In the genomic region with DNA sequence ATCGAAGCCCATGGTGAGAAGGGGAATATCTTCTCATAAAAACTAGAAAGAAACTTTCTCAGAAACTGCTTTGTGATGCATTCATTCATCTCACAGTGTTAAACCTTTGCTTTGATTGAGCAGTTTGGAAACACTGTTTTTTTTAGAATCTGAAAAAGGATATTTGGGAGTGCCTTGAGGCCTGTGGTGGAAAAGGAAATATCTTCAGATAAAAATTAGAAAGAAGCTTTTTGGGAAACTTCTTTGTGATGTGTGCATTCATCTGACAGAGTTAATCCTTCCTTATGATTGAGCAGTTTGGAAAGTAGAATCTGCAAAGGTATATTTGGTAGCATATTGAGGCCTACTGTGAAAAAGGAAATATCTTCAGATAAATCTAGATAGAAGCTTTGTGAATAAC, we compare ENCODE assay signal across 4 cellular contexts.
"Had no signal": no experiment of that assay in that cellular context is flagged by ENCODE, and none has a peak within 500 bp of the region (broad histone marks: within the 10 kb centered on the region; RNA-seq: fewer than 3 reads in every experiment).

No MANE protein-coding gene starts in this region.

- H3K4me3 ChIP-seq: GM23248, GM23338, HAP-1 had no signal

- H3K27ac ChIP-seq: GM23248 had no signal

- ATAC-seq: GM23338, HCT116 had no signal

- H3K4me1 ChIP-seq: HAP-1 had no signal

- H3K36me3 ChIP-seq: HAP-1 had no signal
